22 cellular contexts compared by ENCODE assay signal in genomic region chr4:1126506-1126905, GRCh38.
"Had no signal": no experiment of that assay in that cellular context is flagged by ENCODE, and none has a peak within 500 bp of the region (broad histone marks: within the 10 kb centered on the region; RNA-seq: fewer than 3 reads in every experiment).

No MANE protein-coding gene starts in this region.

- H3K9ac ChIP-seq: neural progenitor cell had no signal

- H3K4me1 ChIP-seq: neural progenitor cell, psoas muscle, uterus had no signal

- H3K4me3 ChIP-seq: coronary artery, neural progenitor cell, ovary, psoas muscle, skin epidermis, tibial nerve, uterus had no signal

- H3K36me3 ChIP-seq: brain microvascular endothelial cell, neural progenitor cell, ovary, tibial nerve, uterus had no signal

- ATAC-seq: activated CD8-positive, alpha-beta T cell treated with anti-CD3 and anti-CD28 coated beads for 36 hours; activated T-helper 17 cell treated with anti-CD3 and anti-CD28 coated beads, Interleukin-2, amount 50 U/mL, for 72 hours; left ventricle myocardium superior; naive thymus-derived CD4-positive, alpha-beta T cell; psoas muscle; right cardiac atrium had no signal

- H3K27me3 ChIP-seq: ovary, uterus had no signal

- H2AFZ ChIP-seq: neural progenitor cell had no signal

- H3K9me3 ChIP-seq: ovary, psoas muscle, tibial nerve, uterus had no signal

- DNase-seq: activated CD4-positive, alpha-beta T cell treated with anti-CD3 and anti-CD28 coated beads, Interleukin-2, amount 10 ng/mL, durations not matched to agents 24 days and 14 days; activated CD8-positive, alpha-beta T cell treated with anti-CD3 and anti-CD28 coated beads for 36 hours; activated naive CD4-positive, alpha-beta T cell; activated naive CD8-positive, alpha-beta T cell treated with anti-CD3 and anti-CD28 coated beads, Interleukin-2, amount 10 ng/mL, durations not matched to agents 7 days and 5 days; activated T-cell treated with anti-CD3 and anti-CD28 coated beads, Interleukin-2, amount 50 U/mL, for 1 hour; anterior cingulate cortex; brain microvascular endothelial cell; erythroblast; foreskin melanocyte; head of caudate nucleus; left ventricle myocardium superior; naive thymus-derived CD4-positive, alpha-beta T cell; ovary; psoas muscle; right cardiac atrium; T1000; uterus had no signal

- H3K27ac ChIP-seq: brain microvascular endothelial cell, coronary artery, neural progenitor cell, ovary, psoas muscle, skin epidermis, tibial nerve, uterus had no signal

- H3K4me2 ChIP-seq: neural progenitor cell had no signal
